Comparison of ENCODE assay signal across 22 cellular contexts in genomic region chrX:53283567-53283966, GRCh38. TPM values are rescaled to one million over a fixed set of nuclear protein-coding genes. Genes with fewer than 3 reads are reported as not detected.
DNase-seq lines count a peak whose midpoint lies in the region; ATAC-seq, FAIRE-seq and TF ChIP-seq lines count a peak whose summit lies in the region.
"Had no signal": no experiment of that assay in that cellular context is flagged by ENCODE, and none has a peak within 500 bp of the region (broad histone marks: within the 10 kb centered on the region; RNA-seq: fewer than 3 reads in every experiment).

No MANE protein-coding gene starts in this region.

- H3K9me2 ChIP-seq in GM23338 (ENCODE audit: insufficient read depth), result no peaks in the 10 kb centered on the region

- H3K4me1 ChIP-seq in GM23338 (ENCODE audit: insufficient read depth), result no peaks in the 10 kb centered on the region; the same call in 1 of the 2 replicates

- no peak overlapping the region for H3K4me3 Mint-ChIP-seq in GM23338
- no peak overlapping the region for H3K4me3 Mint-ChIP-seq in dendritic cell treated with granulocyte-macrophage colony-stimulating factor and Interleukin-4, amounts not matched to agents 40 ng/mL and 50 ng/mL, for 4 days
- H3K4me3 Mint-ChIP-seq: CD4-positive, alpha-beta T cell; H9 had no signal

- intact Hi-C loops in dendritic cell treated with granulocyte-macrophage colony-stimulating factor and Interleukin-4, amounts not matched to agents 40 ng/mL and 50 ng/mL, for 4 days (cut with micrococcal nuclease), result loop anchor here (10.0 kb wide), 2 partner anchors 91 to 161 kb away; no protein-coding TSS in a partner anchor
- intact Hi-C loops in posterior vena cava (cut with DNase I), result no loop called here

- TF ChIP-seq POLR2A in GM12892 (IDR thresholded peaks at IDR 0.05; ENCODE audit: low read depth, low read length), result no peak

- no peaks in the 10 kb centered on the region for H3K9me3 Mint-ChIP-seq in GM23338
- no peaks in the 10 kb centered on the region for H3K9me3 Mint-ChIP-seq in dendritic cell treated with granulocyte-macrophage colony-stimulating factor and Interleukin-4, amounts not matched to agents 40 ng/mL and 50 ng/mL, for 4 days
- H3K9me3 Mint-ChIP-seq: CD4-positive, alpha-beta T cell had no signal

- no peak overlapping the region for H3K4me3 ChIP-seq in GM23338
- H3K4me3 ChIP-seq: A549 had no signal

- TF ChIP-seq CTCF in 22Rv1 (IDR thresholded peaks at IDR 0.05), result no peak
- no peak for TF ChIP-seq CTCF in GM23338 (conservative IDR thresholded peaks at IDR 0.05; ENCODE audit: low read depth in 2 of 2)

- DNase-seq in GM23338 (ENCODE audit: low spot score), result no peak
- DNase-seq in posterior vena cava (ENCODE audit: low spot score), result peak; percentile 69
- no peak for DNase-seq in GM12892 (ENCODE audit: insufficient read length)
- DNase-seq in activated effector memory CD4-positive, alpha-beta T cell treated with anti-CD3 and anti-CD28 coated beads, Interleukin-2, amount 50 U/mL, for 16 hours, result no peak
- DNase-seq: AML-193; Caco-2; CD4-positive, alpha-beta T cell; H9; IMR-90; KBM-7 had no signal

- H3K27me3 Mint-ChIP-seq in GM23338 (ENCODE audit: insufficient read depth, low read depth, poor library complexity), result peaks cover 3% of the 10 kb centered on the region
- no peaks in the 10 kb centered on the region for H3K27me3 Mint-ChIP-seq in dendritic cell treated with granulocyte-macrophage colony-stimulating factor and Interleukin-4, amounts not matched to agents 40 ng/mL and 50 ng/mL, for 4 days
- H3K27me3 Mint-ChIP-seq: CD4-positive, alpha-beta T cell had no signal

- H4K20me1 ChIP-seq in GM23338 (replicated peaks; ENCODE audit: insufficient read depth), result no peaks in the 10 kb centered on the region

- FAIRE-seq in GM12892 (lab: Jason Lieb, UNC), result no peak
- FAIRE-seq: A549, D721Med, G401.6, GM12891, GM18507, H1, HTR-8/SVneo had no signal

- no peak overlapping the region for H2AFZ ChIP-seq in GM23338

- H3K27me3 ChIP-seq in GM23338 (ENCODE audit: insufficient read depth), result no peaks in the 10 kb centered on the region

- no peak for ATAC-seq in GM23338
- no peak for ATAC-seq in GM19463 (IDR thresholded peaks at IDR 0.05; ENCODE audit: unreplicated experiment)
- ATAC-seq: A549 had no signal

- no peaks in the 10 kb centered on the region for H3F3A ChIP-seq in GM23338 (replicated peaks; ENCODE audit: low read depth)

- no peak overlapping the region for H3K4me2 ChIP-seq in GM23338
- H3K4me2 ChIP-seq: A549 had no signal

- no peaks in the 10 kb centered on the region for H3K36me3 ChIP-seq in GM23338 (ENCODE audit: insufficient read depth)

- H3K36me3 Mint-ChIP-seq in GM23338 (ENCODE audit: low read depth), result no peaks in the 10 kb centered on the region; the same call in 2 of the 3 replicates
- peaks cover 13% of the 10 kb centered on the region for H3K36me3 Mint-ChIP-seq in dendritic cell treated with granulocyte-macrophage colony-stimulating factor and Interleukin-4, amounts not matched to agents 40 ng/mL and 50 ng/mL, for 4 days (ENCODE audit: low read depth)

- peaks cover 6% of the 10 kb centered on the region for H3K79me2 ChIP-seq in GM23338 (replicated peaks; ENCODE audit: insufficient read depth)

- no peak overlapping the region for H3K27ac Mint-ChIP-seq in GM23338
- H3K27ac Mint-ChIP-seq in dendritic cell treated with granulocyte-macrophage colony-stimulating factor and Interleukin-4, amounts not matched to agents 40 ng/mL and 50 ng/mL, for 4 days, result peak overlapping the region; percentile 52
- H3K27ac Mint-ChIP-seq: CD4-positive, alpha-beta T cell; H9 had no signal

- peaks cover 31% of the 10 kb centered on the region for H3K4me1 Mint-ChIP-seq in GM23338
- peaks cover 66% of the 10 kb centered on the region for H3K4me1 Mint-ChIP-seq in dendritic cell treated with granulocyte-macrophage colony-stimulating factor and Interleukin-4, amounts not matched to agents 40 ng/mL and 50 ng/mL, for 4 days (ENCODE audit: low read depth)

- H3K27ac ChIP-seq in 22Rv1 (peak overlapping the region; percentile 97), GM23338 (ENCODE audit: low read depth) (no peak overlapping the region)
- H3K27ac ChIP-seq: C4-2B, HL-60 had no signal

TF ChIP-seq in GM23338, 12 proteins besides CTCF, POLR2A, EP300 and RAD21:
- TF ChIP-seq REST (IDR thresholded peaks at IDR 0.05; ENCODE audit: unreplicated experiment) (peak; percentile 40), EZH2phosphoT487 (IDR thresholded peaks at IDR 0.05; ENCODE audit: unreplicated experiment) (no peak)
TF ChIP-seq in GM23338: peak in this region for 1.

RNA-seq across cellular contexts. Expression of gene IQSEC2, which starts 2.2 kb away (rescaled TPM):
- 81.6 and 92.2 TPM in 2 replicates for total RNA-seq in GM23338 (2014; rRNA removed; shearing (Covaris generic))
- polyA plus RNA-seq in GM23338 (2016; fragmentation: Nextera tagmentation; extraction: Ambion mirVana), result 10.7 and 12.3 TPM in 2 replicates
- 1 to 10 TPM; 8.3 to 9.4 TPM for total RNA-seq in posterior vena cava
- polyA plus RNA-seq in GM12892 (2012; ENCODE audit: missing spikeins), result 1.1 TPM

RNA-seq across cellular contexts. Expression of gene KDM5C, which starts 58.6 kb away (rescaled TPM):
- total RNA-seq in GM23338 (2014; rRNA removed; shearing (Covaris generic)), result 139 and 173 TPM in 2 replicates
- polyA plus RNA-seq in GM23338 (2016; fragmentation: Nextera tagmentation; extraction: Ambion mirVana), result 18.3 and 20.3 TPM in 2 replicates
- total RNA-seq in posterior vena cava, result 10 to 100 TPM; 66.0 to 77.8 TPM
- polyA plus RNA-seq in GM12892 (2012; ENCODE audit: missing spikeins), result 47.2 TPM
